18 cellular contexts compared by ENCODE assay signal in genomic region chr11:76836613-76837291, GRCh38. TPM values are rescaled to one million over a fixed set of nuclear protein-coding genes. Genes with fewer than 3 reads are reported as not detected.
DNase-seq lines count a peak whose midpoint lies in the region; ATAC-seq, FAIRE-seq and TF ChIP-seq lines count a peak whose summit lies in the region.
"Had no signal": no experiment of that assay in that cellular context is flagged by ENCODE, and none has a peak within 500 bp of the region (broad histone marks: within the 10 kb centered on the region; RNA-seq: fewer than 3 reads in every experiment).

No MANE protein-coding gene starts in this region.

- peak; percentile 64 to 77 for ATAC-seq in A549
- no peak for ATAC-seq in HG02798 (IDR thresholded peaks at IDR 0.05; ENCODE audit: poor library complexity, unreplicated experiment)
- ATAC-seq: psoas muscle had no signal

- peaks cover 39% of the 10 kb centered on the region for H3K4me1 ChIP-seq in A549
- H3K4me1 ChIP-seq: BLaER1 had no signal

- CTCF ChIA-PET in A549 (lab: Yijun Ruan, JAX) = interaction anchor here (0.7 to 2.3 kb wide), 8 partner anchors 12 to 103 kb away, joined by 3 to 10 read pairs (median 4); no protein-coding TSS in a partner anchor
- CTCF ChIA-PET in activated naive CD4-positive, alpha-beta T cell treated with anti-CD3 and anti-CD28 coated beads for 36 hours (lab: Charles Lee) = interaction anchor here (0.7 to 1.2 kb wide), 2 partner anchors 28 to 82 kb away, joined by 3 read pairs; no protein-coding TSS in a partner anchor

- DNase-seq in A549 (ENCODE audit: low read depth in 1 of 2, low spot score in 1 of 2) (no peak), HFFc6 (no peak), epithelial cell of esophagus (ENCODE audit: low read depth) (no peak), mucosa of gallbladder (ENCODE audit: low spot score) (peak; percentile 40), NCI-H748 treated with DMSO at 0.1 percent for 48 hours (lab: John Stamatoyannopoulos, UW) (no peak), AG08395 (ENCODE audit: low spot score) (no peak)
- no peak for DNase-seq in activated naive CD4-positive, alpha-beta T cell treated with anti-CD3 and anti-CD28 coated beads for 36 hours
- DNase-seq: activated CD4-positive, alpha-beta T cell treated with anti-CD3 and anti-CD28 coated beads for 4 hours; activated naive CD4-positive, alpha-beta T cell treated with anti-CD3 and anti-CD28 coated beads, Interleukin-2, amount 10 ng/mL, durations not matched to agents 7 days and 5 days; DND-41; effector CD8-positive, alpha-beta T cell; NCI-H2081 treated with DMSO at 0.1 percent for 48 hours; stimulated activated CD4-positive, alpha-beta T cell treated with anti-CD3 and anti-CD28 coated beads, Interleukin-1b, Interleukin-23, amount 100 ng/mL, for 48 hours had no signal

- H3K4me1 Mint-ChIP-seq in HFFc6 (ENCODE audit: low read depth) = no peaks in the 10 kb centered on the region
- no peaks in the 10 kb centered on the region for H3K4me1 Mint-ChIP-seq in activated naive CD4-positive, alpha-beta T cell treated with anti-CD3 and anti-CD28 coated beads for 36 hours (ENCODE audit: low read depth)
- H3K4me1 Mint-ChIP-seq: activated naive CD4-positive, alpha-beta T cell treated with anti-CD3 and anti-CD28 coated beads, Interleukin-2, amount 10 ng/mL, durations not matched to agents 7 days and 5 days had no signal

- 63% methylated on average over 11 of the region's 11 CpGs for WGBS in A549 (ENCODE audit: missing lambda C conversion rate)

- FAIRE-seq in A549 (lab: Jason Lieb, UNC) = no peak
- FAIRE-seq: bronchial epithelial cell had no signal

- no peak overlapping the region for H3K27ac Mint-ChIP-seq in HFFc6
- H3K27ac Mint-ChIP-seq in activated naive CD4-positive, alpha-beta T cell treated with anti-CD3 and anti-CD28 coated beads for 36 hours = no peak overlapping the region
- H3K27ac Mint-ChIP-seq: activated naive CD4-positive, alpha-beta T cell treated with anti-CD3 and anti-CD28 coated beads, Interleukin-2, amount 10 ng/mL, durations not matched to agents 7 days and 5 days; type B pancreatic cell had no signal

- H3K4me2 ChIP-seq in A549 = peak overlapping the region; percentile 49
- H3K4me2 ChIP-seq: BLaER1 had no signal

- H3K27ac ChIP-seq in A549 = peak overlapping the region; percentile 39 to 51; a peak in 4 of 6 replicates
- H3K27ac ChIP-seq: BLaER1, psoas muscle had no signal

- no peaks in the 10 kb centered on the region for H3K9me3 ChIP-seq in A549
- H3K9me3 ChIP-seq: BLaER1, psoas muscle had no signal

- TF ChIP-seq EP300 in A549 (IDR thresholded peaks at IDR 0.05) = no peak

- TF ChIP-seq POLR2A in A549 (IDR thresholded peaks at IDR 0.05; ENCODE audit: low read length) = no peak

- 0 out of 5 replicates have a peak, but pooled peaks of 1 of the 2 experiments have one; percentile 12 for TF ChIP-seq RAD21 in A549 (conservative IDR thresholded peaks at IDR 0.05 in 1 of 2, IDR thresholded peaks at IDR 0.05 in 1 of 2)

- H3K27me3 Mint-ChIP-seq in HFFc6 (ENCODE audit: insufficient read depth) = peaks cover 37% of the 10 kb centered on the region
- peaks cover 14% of the 10 kb centered on the region for H3K27me3 Mint-ChIP-seq in activated naive CD4-positive, alpha-beta T cell treated with anti-CD3 and anti-CD28 coated beads for 36 hours (ENCODE audit: low read depth)

- H3K4me3 ChIP-seq in A549 (no peak overlapping the region), epithelial cell of esophagus (ENCODE audit: low read length) (no peak overlapping the region)
- H3K4me3 ChIP-seq: BLaER1, psoas muscle had no signal

- H3K36me3 Mint-ChIP-seq in HFFc6 (ENCODE audit: low read depth) = no peaks in the 10 kb centered on the region
- no peaks in the 10 kb centered on the region for H3K36me3 Mint-ChIP-seq in activated naive CD4-positive, alpha-beta T cell treated with anti-CD3 and anti-CD28 coated beads for 36 hours (ENCODE audit: low read depth)
- H3K36me3 Mint-ChIP-seq: activated naive CD4-positive, alpha-beta T cell treated with anti-CD3 and anti-CD28 coated beads, Interleukin-2, amount 10 ng/mL, durations not matched to agents 7 days and 5 days; type B pancreatic cell had no signal

- no peak overlapping the region for H3K4me3 Mint-ChIP-seq in HFFc6
- no peak overlapping the region for H3K4me3 Mint-ChIP-seq in activated naive CD4-positive, alpha-beta T cell treated with anti-CD3 and anti-CD28 coated beads for 36 hours
- H3K4me3 Mint-ChIP-seq: activated naive CD4-positive, alpha-beta T cell treated with anti-CD3 and anti-CD28 coated beads, Interleukin-2, amount 10 ng/mL, durations not matched to agents 7 days and 5 days; type B pancreatic cell had no signal

- no peaks in the 10 kb centered on the region for H3K9me3 Mint-ChIP-seq in HFFc6
- no peaks in the 10 kb centered on the region for H3K9me3 Mint-ChIP-seq in activated naive CD4-positive, alpha-beta T cell treated with anti-CD3 and anti-CD28 coated beads for 36 hours
- H3K9me3 Mint-ChIP-seq: activated naive CD4-positive, alpha-beta T cell treated with anti-CD3 and anti-CD28 coated beads, Interleukin-2, amount 10 ng/mL, durations not matched to agents 7 days and 5 days; type B pancreatic cell had no signal

- TF ChIP-seq CTCF in A549 (IDR thresholded peaks at IDR 0.05) (no peak; the same call in 2 of the 3 replicates), HFFc6 (IDR thresholded peaks at IDR 0.05) (peak; percentile 32), epithelial cell of esophagus (IDR thresholded peaks at IDR 0.05; ENCODE audit: insufficient read depth, low read depth, low read length, missing control alignments) (peak; percentile 5)

- intact Hi-C loops in activated naive CD4-positive, alpha-beta T cell treated with anti-CD3 and anti-CD28 coated beads for 36 hours (cut with micrococcal nuclease) = no loop called here

- POLR2A ChIA-PET in A549 (lab: Yijun Ruan, JAX) = interaction anchor here (1.0 kb wide), 2 partner anchors 67 to 103 kb away, joined by 3 read pairs; no protein-coding TSS in a partner anchor

TF ChIP-seq in A549, 52 proteins besides CTCF, POLR2A, EP300 and RAD21:
- no peak for TF ChIP-seq HOXA7 (CRISPR knock-in tag; IDR thresholded peaks at IDR 0.05)

RNA-seq across cellular contexts. Expression of gene ACER3, which starts 24.0 kb away (rescaled TPM):
- polyA plus RNA-seq in A549 (2011; rRNA removed) (43.3 and 46.6 TPM in 2 replicates), A549 (2017; fragmentation: RNase III; extraction: RNeasy Plus Mini Kit Qiagen cat#74134 plus additional on column Dnase treatment) (14.8 to 17.7 TPM (median 16.0 TPM) in 3 replicates)
- polyA plus RNA-seq in A549 (2012; cell fraction: cytosol; rRNA removed) = 12.2 and 12.7 TPM in 2 replicates
- 7.8 and 8.3 TPM in 2 replicates for polyA plus RNA-seq in A549 (2012; cell fraction: nucleus; rRNA removed)
- 22.8 and 30.6 TPM in 2 replicates for polyA minus RNA-seq in A549 (2011; rRNA and poly(A)+ RNA removed)
- 10 to 100 TPM; 13.9 to 18.2 (median 15.3) TPM for total RNA-seq in HFFc6 (2021; fragmentation: NEBNext Ultra II Directional; extraction: Animal tissue kit (Norgen Biotek cat#: 25700))
- total RNA-seq in mucosa of gallbladder = 23.5 TPM
- 10 to 100 TPM in 1 of 2 experiments, 1 to 10 TPM in 1; 7.6 to 10.0 TPM for total RNA-seq in activated naive CD4-positive, alpha-beta T cell treated with anti-CD3 and anti-CD28 coated beads for 36 hours

RNA-seq across cellular contexts. Expression of gene TSKU, which starts 53.6 kb away (rescaled TPM):
- polyA plus RNA-seq in A549 (2011; rRNA removed) = 164 and 188 TPM in 2 replicates
- 177 and 263 TPM in 2 replicates for polyA plus RNA-seq in A549 (2012; cell fraction: cytosol; rRNA removed)
- 271 and 323 TPM in 2 replicates for polyA plus RNA-seq in A549 (2012; cell fraction: nucleus; rRNA removed)
- polyA plus RNA-seq in A549 (2017; fragmentation: RNase III; extraction: RNeasy Plus Mini Kit Qiagen cat#74134 plus additional on column Dnase treatment) = 145 to 171 TPM (median 164 TPM) in 3 replicates
- polyA minus RNA-seq in A549 (2011; rRNA and poly(A)+ RNA removed) = 186 and 192 TPM in 2 replicates
- 10 to 100 TPM in 3 of 6 experiments, 1 to 10 TPM in 3; 8.3 to 11.0 (median 10.1) TPM for total RNA-seq in HFFc6 (2021; fragmentation: NEBNext Ultra II Directional; extraction: Animal tissue kit (Norgen Biotek cat#: 25700))
- 35.8 TPM for total RNA-seq in mucosa of gallbladder
- total RNA-seq in activated naive CD4-positive, alpha-beta T cell treated with anti-CD3 and anti-CD28 coated beads for 36 hours = under 1 TPM; 0.35 to 0.38 TPM

Comparison
In these comparisons a context has a peak if more than half of its experiments do, and no peak if none do; other contexts are left out.
1. RNA of gene TSKU, which starts 53.6 kb away (total RNA-seq): 35.8 TPM in mucosa of gallbladder (single experiment) and 8.3 to 11.0 TPM in HFFc6; 0.35 to 0.38 TPM in activated naive CD4-positive, alpha-beta T cell treated with anti-CD3 and anti-CD28 coated beads for 36 hours; every median in the first group is over 4 times any median in the second.